ENCODE assay signal across 9 cellular contexts in the genomic region with DNA sequence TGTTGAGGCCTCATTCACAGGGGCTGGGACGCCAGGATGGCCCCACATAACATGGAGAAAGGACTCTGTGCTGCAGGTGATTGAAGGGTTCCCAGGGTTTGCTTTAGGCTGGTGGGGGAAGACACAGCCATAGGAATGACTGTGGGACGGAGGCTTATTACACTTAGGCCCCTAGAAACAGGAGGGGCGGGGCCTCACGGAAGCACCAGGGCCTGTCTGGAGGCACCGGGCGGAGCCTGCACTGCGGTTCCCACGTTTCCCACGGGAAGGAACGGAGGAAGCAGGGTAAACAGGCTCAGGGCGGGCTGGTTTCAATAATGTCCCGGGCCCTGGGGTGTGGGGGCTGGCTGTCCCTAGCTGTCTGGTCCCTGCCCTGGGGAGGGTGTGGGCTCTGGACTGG. TPM values are rescaled to one million over a fixed set of nuclear protein-coding genes. Genes with fewer than 3 reads are reported as not detected.
DNase-seq lines count a peak whose midpoint lies in the region; ATAC-seq and TF ChIP-seq lines count a peak whose summit lies in the region.
"Not testable (repeated sequence)": the region's sequence is repeated elsewhere in the genome, so short reads cannot be mapped to it uniquely, and the experiment has no call there.
"Had no signal": no experiment of that assay in that cellular context is flagged by ENCODE, and none has a peak within 500 bp of the region (broad histone marks: within the 10 kb centered on the region; RNA-seq: fewer than 3 reads in every experiment).

No MANE protein-coding gene starts in this region.

- peak; percentile 27 for ATAC-seq in lung (ENCODE audit: insufficient read depth, low FRiP score)
- ATAC-seq in sciatic nerve = peak; percentile 58

- not testable (repeated sequence) for H3K4me3 ChIP-seq in coronary artery, lung

- H3K36me3 ChIP-seq in lung (ENCODE audit: control insufficient read depth in 2 of 2, insufficient read depth in 2 of 2, low read length in 2 of 2) = not testable (repeated sequence)

- H3K27ac ChIP-seq in coronary artery; lung (ENCODE audit: low read depth in 1 of 2, low read length in 1 of 2): not testable (repeated sequence)

- intact Hi-C loops in cardiac septum (cut with DNase I); sciatic nerve (cut with DNase I): not testable (repeated sequence)

- H3K27me3 ChIP-seq in lung (ENCODE audit: control insufficient read depth, insufficient read depth) = not testable (repeated sequence)

- TF ChIP-seq CTCF in coronary artery (IDR thresholded peaks at IDR 0.05); lung (IDR thresholded peaks at IDR 0.05; ENCODE audit: control extremely low read depth, extremely low read depth): not testable (repeated sequence)

- DNase-seq in ELF-1 (ENCODE audit: low read depth, low spot score) (peak; percentile 75), UCSD-AML1 (lab: John Stamatoyannopoulos, UW; ENCODE audit: unreplicated experiment) (peak; percentile 27), coronary artery (ENCODE audit: low spot score) (peak; percentile 26), cardiac septum (ENCODE audit: low spot score) (peak; percentile 78), islet precursor cell (peak; percentile 89), sciatic nerve (ENCODE audit: low spot score) (peak; percentile 57), ureter (ENCODE audit: low spot score) (peak; percentile 42)
- not testable (repeated sequence) for DNase-seq in lung (ENCODE audit: low spot score)

- 29 to 36% methylated on average over 12 of the region's 12 CpGs for WGBS in lung, 2 donors

- not testable (repeated sequence) for H3K4me1 ChIP-seq in lung (ENCODE audit: control insufficient read depth in 2 of 2, insufficient read depth in 2 of 2, low read length in 2 of 2)

- not testable (repeated sequence) for H3K9me3 ChIP-seq in lung (ENCODE audit: control insufficient read depth in 2 of 2, insufficient read depth in 1 of 2, low read length in 1 of 2)

RNA-seq across cellular contexts. Expression of a gene that starts 14.1 kb away (rescaled TPM):
- total RNA-seq in cardiac septum (not detected), lung (not detected), sciatic nerve (not detected), ureter (not detected)
- polyA plus RNA-seq in lung = not detected
- polyA plus RNA-seq: A549 had no signal

RNA-seq across cellular contexts. Expression of a gene that starts 51.8 kb away (rescaled TPM):
- total RNA-seq in cardiac septum (2.0 TPM), lung (10 to 100 TPM in 1 of 2 donors, 1 to 10 TPM in 1; 3.9 to 23.0 TPM), sciatic nerve (10.9 TPM), ureter (25.4 TPM)
- 10 to 100 TPM in 1 of 2 donors, 1 to 10 TPM in 1; 4.0 to 14.6 TPM for polyA plus RNA-seq in lung
- polyA plus RNA-seq: A549 had no signal

RNA-seq across cellular contexts. Expression of a gene that starts 59.4 kb away (rescaled TPM):
- 4.6 TPM for total RNA-seq in cardiac septum
- 10 to 100 TPM in 1 of 2 donors, 1 to 10 TPM in 1; 6.1 to 42.9 TPM for total RNA-seq in lung
- 10 to 100 TPM; 14.8 to 31.6 TPM for polyA plus RNA-seq in lung
- 23.2 TPM for total RNA-seq in sciatic nerve
- total RNA-seq in ureter = 17.2 TPM
